In the genomic region with DNA sequence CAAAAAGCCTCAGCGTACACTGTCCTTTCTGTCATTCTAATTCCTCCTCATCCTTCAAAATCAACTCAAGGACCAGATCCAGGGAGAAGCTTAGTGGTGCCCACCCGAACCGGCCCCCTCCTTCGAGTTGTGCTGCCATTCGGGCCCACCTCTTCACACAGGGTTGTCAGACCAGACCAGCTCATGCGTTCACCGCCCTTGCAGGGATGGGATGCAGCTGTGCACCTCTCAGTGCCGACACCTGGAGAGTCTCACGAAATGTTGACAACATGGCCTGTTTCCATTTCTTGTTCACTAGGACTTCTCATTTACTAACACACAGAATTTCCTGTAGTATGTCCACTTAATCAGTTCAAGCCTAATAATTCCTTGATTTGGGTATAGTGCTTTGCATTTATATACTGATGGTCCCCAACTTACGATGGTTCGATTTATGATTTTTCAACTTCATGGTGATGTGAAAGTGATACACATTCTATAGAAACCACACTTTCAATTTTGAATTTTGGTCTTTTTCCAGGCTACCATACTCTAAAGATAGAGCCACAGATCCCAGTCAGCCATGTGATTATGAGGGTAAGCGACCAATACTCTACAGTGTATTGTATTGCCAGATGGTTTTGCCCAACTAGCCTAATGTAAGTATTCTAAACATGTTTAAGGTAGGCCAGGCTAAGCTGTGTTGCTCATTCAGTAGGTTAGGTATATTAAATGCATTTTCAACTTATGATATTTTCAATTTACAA, we compare ENCODE assay signal across 24 cellular contexts. TPM values are rescaled to one million over a fixed set of nuclear protein-coding genes. Genes with fewer than 3 reads are reported as not detected.
"Had no signal": no experiment of that assay in that cellular context is flagged by ENCODE, and none has a peak within 500 bp of the region (broad histone marks: within the 10 kb centered on the region; RNA-seq: fewer than 3 reads in every experiment).

No MANE protein-coding gene starts in this region.

- H3K27me3 ChIP-seq: body of pancreas, MG63 had no signal

- H3K27ac ChIP-seq: body of pancreas had no signal

- DNase-seq: activated CD4-positive, alpha-beta memory T cell treated with anti-CD3 and anti-CD28 coated beads, Interleukin-2, amount 10 ng/mL, durations not matched to agents 7 days and 5 days; activated CD4-positive, alpha-beta T cell treated with anti-CD3 and anti-CD28 coated beads, Interleukin-2, amount 50 U/mL, for 1 hour; activated CD4-positive, CD25-positive, alpha-beta regulatory T cell treated with anti-CD3 and anti-CD28 coated beads, Interleukin-2, amount 50 U/mL, for 72 hours; activated effector memory CD4-positive, alpha-beta T cell treated with Interleukin-2 at 50 U/mL for 16 hours; activated naive CD4-positive, alpha-beta T cell; activated T-cell treated with anti-CD3 and anti-CD28 coated beads, Interleukin-2, amount 50 U/mL, for 1 hour; aorta; body of pancreas; IMR-90; KBM-7; MG63; NCI-H1105 treated with DMSO at 0.1 percent for 48 hours; NCI-H1436 treated with DMSO at 0.1 percent for 48 hours; NCI-H187; NCI-H2081; NCI-H446; NCI-H524; PC-3; SHP77 treated with DMSO at 0.1 percent for 48 hours had no signal

- H3K27ac Mint-ChIP-seq: activated CD4-positive, alpha-beta memory T cell treated with anti-CD3 and anti-CD28 coated beads, Interleukin-2, amount 10 ng/mL, durations not matched to agents 7 days and 5 days; activated naive CD4-positive, alpha-beta T cell treated with anti-CD3 and anti-CD28 coated beads, Interleukin-2, amount 50 U/mL, for 24 hours; activated T-helper 1 cell treated with anti-CD3 and anti-CD28 coated beads, Interleukin-12 subunit alpha, Interleukin-12 subunit beta, Interleukin-2, Interleukin-4 antibody, amounts not matched to agents 30 ng/mL and 10 ng/mL and 1 ng/mL, durations not matched to agents 14 hours and 24 hours and 36 hours; T-helper 1 cell treated with Interleukin-12 subunit alpha and Interleukin-12 subunit beta and Interleukin-4 antibody, amounts not matched to agents 30 μg/mL and 1 μg/mL, for 36 hours had no signal

- H3K9me3 ChIP-seq: body of pancreas had no signal

- H3K4me1 Mint-ChIP-seq: activated naive CD4-positive, alpha-beta T cell treated with anti-CD3 and anti-CD28 coated beads, Interleukin-2, amount 50 U/mL, for 24 hours; central memory CD8-positive, alpha-beta T cell had no signal

- ATAC-seq: body of pancreas, PC-3 had no signal

- H3K27me3 Mint-ChIP-seq: activated CD4-positive, alpha-beta memory T cell treated with anti-CD3 and anti-CD28 coated beads, Interleukin-2, amount 10 ng/mL, durations not matched to agents 7 days and 5 days; activated naive CD4-positive, alpha-beta T cell treated with anti-CD3 and anti-CD28 coated beads, Interleukin-2, amount 50 U/mL, for 24 hours; central memory CD8-positive, alpha-beta T cell had no signal

- H3K4me3 ChIP-seq: body of pancreas, MG63 had no signal

- H3K4me3 Mint-ChIP-seq: activated CD4-positive, alpha-beta memory T cell treated with anti-CD3 and anti-CD28 coated beads, Interleukin-2, amount 10 ng/mL, durations not matched to agents 7 days and 5 days; activated naive CD4-positive, alpha-beta T cell treated with anti-CD3 and anti-CD28 coated beads, Interleukin-2, amount 50 U/mL, for 24 hours; activated T-helper 1 cell treated with anti-CD3 and anti-CD28 coated beads, Interleukin-12 subunit alpha, Interleukin-12 subunit beta, Interleukin-2, Interleukin-4 antibody, amounts not matched to agents 30 ng/mL and 10 ng/mL and 1 ng/mL, durations not matched to agents 14 hours and 24 hours and 36 hours; central memory CD8-positive, alpha-beta T cell; T-helper 1 cell treated with Interleukin-12 subunit alpha and Interleukin-12 subunit beta and Interleukin-4 antibody, amounts not matched to agents 30 μg/mL and 1 μg/mL, for 36 hours had no signal

- H3K4me1 ChIP-seq: body of pancreas had no signal

RNA-seq across cellular contexts. Expression of a gene that starts 55.2 kb away (rescaled TPM):
- total RNA-seq: activated CD8-positive, alpha-beta memory T cell treated with anti-CD3 and anti-CD28 coated beads for 36 hours; PC-3 had no signal
